27 cellular contexts compared by ENCODE assay signal in the genomic region with DNA sequence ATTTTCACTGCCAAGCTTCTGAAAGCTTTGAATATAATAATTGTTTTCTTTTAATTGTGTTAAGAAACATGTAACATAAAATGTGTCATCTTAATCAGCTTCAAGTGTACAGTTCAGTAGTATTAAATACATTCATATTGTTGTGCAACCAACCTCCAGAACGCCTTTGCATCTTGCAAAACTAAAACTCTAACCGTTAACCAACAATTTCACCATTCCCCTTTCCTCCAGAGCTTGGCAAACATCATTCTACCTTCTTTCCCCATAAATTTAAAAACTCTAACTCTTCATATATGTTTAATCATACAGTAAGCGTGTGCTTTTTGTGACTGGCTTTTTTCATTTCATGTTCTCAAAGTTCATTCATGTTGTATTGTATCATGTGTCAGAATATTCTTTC. TPM values are rescaled to one million over a fixed set of nuclear protein-coding genes. Genes with fewer than 3 reads are reported as not detected.
DNase-seq lines count a peak whose midpoint lies in the region; ATAC-seq and TF ChIP-seq lines count a peak whose summit lies in the region.
"Had no signal": no experiment of that assay in that cellular context is flagged by ENCODE, and none has a peak within 500 bp of the region (broad histone marks: within the 10 kb centered on the region; RNA-seq: fewer than 3 reads in every experiment).

No MANE protein-coding gene starts in this region.

- no peak overlapping the region for H3K4me2 ChIP-seq in Karpas-422 (ENCODE audit: low read depth, low read length, poor library complexity, severe bottlenecking)
- H3K4me2 ChIP-seq: hepatocyte, neural progenitor cell had no signal

- no peaks in the 10 kb centered on the region for H3K9me2 ChIP-seq in Karpas-422 (replicated peaks; ENCODE audit: insufficient read depth, low read length)

- DNase-seq in AML-193 (lab: John Stamatoyannopoulos, UW) (peak; percentile 88 to 91), Karpas-422 (peak; percentile 15), SIG-M5 (lab: John Stamatoyannopoulos, UW) (peak; percentile 78), lower lobe of right lung (no peak), GM20000 (ENCODE audit: low spot score) (no peak), OCI-M1 (lab: John Stamatoyannopoulos, UW) (no peak)
- DNase-seq: activated T-cell treated with anti-CD3 and anti-CD28 coated beads, Interleukin-2, amount 50 U/mL, for 24 hours; adrenal gland; DMS79; esophagus squamous epithelium; H9; mucosa of descending colon; NCI-H2029 treated with DMSO at 0.1 percent for 48 hours; NCI-H2227 treated with DMSO at 0.1 percent for 48 hours; NCI-H748 treated with DMSO at 0.1 percent for 48 hours had no signal

- intact Hi-C loops in lower lobe of right lung (cut with DNase I), result no loop called here

- no peaks in the 10 kb centered on the region for H3K36me3 ChIP-seq in Karpas-422 (ENCODE audit: insufficient read depth, low read length)
- H3K36me3 ChIP-seq in lower lobe of right lung, result no peaks in the 10 kb centered on the region
- H3K36me3 ChIP-seq: adrenal gland, esophagus squamous epithelium, neural progenitor cell, SJSA1 had no signal

- no peak overlapping the region for H3K9ac ChIP-seq in Karpas-422 (ENCODE audit: low read length)
- H3K9ac ChIP-seq: neural progenitor cell had no signal

- H3K27me3 ChIP-seq in Karpas-422 (ENCODE audit: low read length) (no peaks in the 10 kb centered on the region), lower lobe of right lung (ENCODE audit: low read depth) (no peaks in the 10 kb centered on the region)
- H3K27me3 ChIP-seq: adrenal gland, esophagus squamous epithelium, hepatocyte, neural progenitor cell, SJSA1 had no signal

- ATAC-seq in lower lobe of right lung (no peak), HG02840 (IDR thresholded peaks at IDR 0.05; ENCODE audit: low FRiP score, unreplicated experiment) (no peak), HG02588 (IDR thresholded peaks at IDR 0.05; ENCODE audit: unreplicated experiment) (no peak)
- ATAC-seq: left lobe of liver, mucosa of descending colon, Panc1 had no signal

- H3K4me3 ChIP-seq in Karpas-422 (ENCODE audit: low read length) (no peak overlapping the region), lower lobe of right lung (peak overlapping the region; percentile 38)
- H3K4me3 ChIP-seq: esophagus squamous epithelium, hepatocyte, mucosa of descending colon, neural progenitor cell, SJSA1 had no signal

- H2AFZ ChIP-seq in Karpas-422 (ENCODE audit: low read length), result no peak overlapping the region
- H2AFZ ChIP-seq: hepatocyte, neural progenitor cell had no signal

- H3K79me2 ChIP-seq in Karpas-422 (ENCODE audit: low read length), result no peaks in the 10 kb centered on the region
- H3K79me2 ChIP-seq: hepatocyte had no signal

- H3K9me3 ChIP-seq in Karpas-422 (ENCODE audit: low read length) (no peaks in the 10 kb centered on the region; the same call in 1 of the 2 replicates), lower lobe of right lung (no peaks in the 10 kb centered on the region)
- H3K9me3 ChIP-seq: adrenal gland, SJSA1 had no signal

- H3K27ac ChIP-seq in Karpas-422 (ENCODE audit: low read length) (no peak overlapping the region), lower lobe of right lung (peak overlapping the region; percentile 61)
- H3K27ac ChIP-seq: adrenal gland, esophagus squamous epithelium, hepatocyte, neural progenitor cell, SJSA1 had no signal

- H3K4me1 ChIP-seq in Karpas-422 (ENCODE audit: low read length) (peaks cover 6% of the 10 kb centered on the region; the same call in 1 of the 2 replicates), lower lobe of right lung (peaks cover 5% of the 10 kb centered on the region)
- H3K4me1 ChIP-seq: adrenal gland, esophagus squamous epithelium, neural progenitor cell, SJSA1 had no signal

- TF ChIP-seq CTCF in lower lobe of right lung (IDR thresholded peaks at IDR 0.05) (no peak), GM20000 (IDR thresholded peaks at IDR 0.05; ENCODE audit: extremely low read depth, missing control alignments) (no peak)

- H4K20me1 ChIP-seq in Karpas-422 (ENCODE audit: insufficient read depth, low read depth, low read length), result no peaks in the 10 kb centered on the region

RNA-seq across cellular contexts. Expression of gene MNDA, which starts 2.1 kb away (rescaled TPM):
- not detected in 2 replicates for total RNA-seq in Karpas-422 (2014; rRNA removed; shearing (Covaris generic); ENCODE audit: low replicate concordance)
- 84.3 TPM for total RNA-seq in lower lobe of right lung
- total RNA-seq: activated CD8-positive, alpha-beta memory T cell treated with anti-CD3 and anti-CD28 coated beads for 36 hours; H9; hepatocyte; progenitor cell of endocrine pancreas; SJSA1; T-helper 1 cell treated with Interleukin-12 subunit alpha and Interleukin-12 subunit beta and Interleukin-4 antibody, amounts not matched to agents 30 ng/mL and 1 ng/mL, for 36 hours had no signal

RNA-seq across cellular contexts. Expression of gene OR6N2, which starts 52.3 kb away (rescaled TPM):
- total RNA-seq in Karpas-422 (2014; rRNA removed; shearing (Covaris generic); ENCODE audit: low replicate concordance), result not detected in 2 replicates
- 0.30 TPM for total RNA-seq in lower lobe of right lung
- total RNA-seq: activated CD8-positive, alpha-beta memory T cell treated with anti-CD3 and anti-CD28 coated beads for 36 hours; adrenal gland; esophagus squamous epithelium; frontal cortex; H9; hepatocyte; left lobe of liver; mucosa of descending colon; progenitor cell of endocrine pancreas; SJSA1; subcutaneous adipose tissue; T-helper 1 cell treated with Interleukin-12 subunit alpha and Interleukin-12 subunit beta and Interleukin-4 antibody, amounts not matched to agents 30 ng/mL and 1 ng/mL, for 36 hours had no signal

Comparison
In these comparisons a context has a peak if more than half of its experiments do, and no peak if none do; other contexts are left out.
1. DNase-seq: peak in AML-193 (2 of 2), Karpas-422 (single experiment) and SIG-M5 (single experiment); none in lower lobe of right lung (single experiment), GM20000 (single experiment) and OCI-M1 (single experiment).
2. RNA of gene MNDA, which starts 2.1 kb away (total RNA-seq): 84.3 TPM in lower lobe of right lung (single experiment); not detected in Karpas-422; every median in the first group is over 10 times any median in the second.